In genomic region chr10:54094321-54094720, GRCh38 we compare ENCODE assay signal across 26 cellular contexts.
"Had no signal": no experiment of that assay in that cellular context is flagged by ENCODE, and none has a peak within 500 bp of the region (broad histone marks: within the 10 kb centered on the region; RNA-seq: fewer than 3 reads in every experiment).

No MANE protein-coding gene starts in this region.

- H3K9me3 Mint-ChIP-seq: activated CD4-positive, alpha-beta T cell treated with anti-CD3 and anti-CD28 coated beads, Interleukin-2, amount 10 ng/mL, durations not matched to agents 7 days and 5 days; dendritic cell treated with granulocyte-macrophage colony-stimulating factor and Interleukin-4, amounts not matched to agents 40 ng/mL and 50 ng/mL, for 4 days; endodermal cell had no signal

- H3K4me3 ChIP-seq: esophagus muscularis mucosa, left lung, lung, pancreas, psoas muscle, smooth muscle cell, stomach, thyroid gland had no signal

- H3K4me1 Mint-ChIP-seq: activated CD4-positive, alpha-beta memory T cell treated with anti-CD3 and anti-CD28 coated beads, Interleukin-2, amount 10 ng/mL, durations not matched to agents 7 days and 5 days; activated CD4-positive, alpha-beta T cell treated with anti-CD3 and anti-CD28 coated beads, Interleukin-2, amount 10 ng/mL, durations not matched to agents 7 days and 5 days; activated naive CD4-positive, alpha-beta T cell treated with anti-CD3 and anti-CD28 coated beads, Interleukin-2, amount 50 U/mL, for 24 hours; activated naive CD8-positive, alpha-beta T cell treated with anti-CD3 and anti-CD28 coated beads, Interleukin-2, amount 50 U/mL, for 24 hours; naive B cell; stimulated activated naive B cell treated with anti-CD40 and anti-IgM and Interleukin-4, amounts not matched to agents 10 μg/mL and 1 μg/mL and 100 μg/mL, for 72 hours had no signal

- H3K36me3 ChIP-seq: esophagus muscularis mucosa, left lung, pancreas, stomach, thyroid gland had no signal

- H3K36me3 Mint-ChIP-seq: activated naive CD4-positive, alpha-beta T cell treated with anti-CD3 and anti-CD28 coated beads, Interleukin-2, amount 50 U/mL, for 24 hours; naive B cell; stimulated activated naive B cell treated with anti-CD40 and anti-IgM and Interleukin-4, amounts not matched to agents 10 μg/mL and 1 μg/mL and 100 μg/mL, for 72 hours had no signal

- H3K27ac Mint-ChIP-seq: activated CD4-positive, alpha-beta memory T cell treated with anti-CD3 and anti-CD28 coated beads, Interleukin-2, amount 10 ng/mL, durations not matched to agents 7 days and 5 days; activated CD4-positive, alpha-beta T cell treated with anti-CD3 and anti-CD28 coated beads, Interleukin-2, amount 10 ng/mL, durations not matched to agents 7 days and 5 days; activated naive CD4-positive, alpha-beta T cell treated with anti-CD3 and anti-CD28 coated beads, Interleukin-2, amount 50 U/mL, for 24 hours; activated naive CD8-positive, alpha-beta T cell treated with anti-CD3 and anti-CD28 coated beads, Interleukin-2, amount 50 U/mL, for 24 hours; activated T-helper 2 cell treated with anti-CD3 and anti-CD28 coated beads, Interferon-gamma antibody, Interleukin-2, Interleukin-4, amounts not matched to agents 10 μg/mL and 5 μg/mL and 100 μg/mL, durations not matched to agents 14 hours and 24 hours and 36 hours; dendritic cell treated with granulocyte-macrophage colony-stimulating factor and Interleukin-4, amounts not matched to agents 40 ng/mL and 50 ng/mL, for 4 days; endodermal cell; naive B cell; stimulated activated naive B cell treated with anti-CD40 and anti-IgM and Interleukin-4, amounts not matched to agents 10 μg/mL and 1 μg/mL and 100 μg/mL, for 72 hours had no signal

- H3K27ac ChIP-seq: esophagus muscularis mucosa, left lung, pancreas, psoas muscle, stomach, thyroid gland had no signal

- H3K27me3 Mint-ChIP-seq: activated CD4-positive, alpha-beta memory T cell treated with anti-CD3 and anti-CD28 coated beads, Interleukin-2, amount 10 ng/mL, durations not matched to agents 7 days and 5 days; activated CD4-positive, alpha-beta T cell treated with anti-CD3 and anti-CD28 coated beads, Interleukin-2, amount 10 ng/mL, durations not matched to agents 7 days and 5 days; activated naive CD4-positive, alpha-beta T cell treated with anti-CD3 and anti-CD28 coated beads, Interleukin-2, amount 50 U/mL, for 24 hours; activated naive CD8-positive, alpha-beta T cell treated with anti-CD3 and anti-CD28 coated beads, Interleukin-2, amount 50 U/mL, for 24 hours; dendritic cell treated with granulocyte-macrophage colony-stimulating factor and Interleukin-4, amounts not matched to agents 40 ng/mL and 50 ng/mL, for 4 days; naive B cell; stimulated activated naive B cell treated with anti-CD40 and anti-IgM and Interleukin-4, amounts not matched to agents 10 μg/mL and 1 μg/mL and 100 μg/mL, for 72 hours had no signal

- H3K4me3 Mint-ChIP-seq: activated CD4-positive, alpha-beta memory T cell treated with anti-CD3 and anti-CD28 coated beads, Interleukin-2, amount 10 ng/mL, durations not matched to agents 7 days and 5 days; activated CD4-positive, alpha-beta T cell treated with anti-CD3 and anti-CD28 coated beads, Interleukin-2, amount 10 ng/mL, durations not matched to agents 7 days and 5 days; activated naive CD4-positive, alpha-beta T cell treated with anti-CD3 and anti-CD28 coated beads, Interleukin-2, amount 50 U/mL, for 24 hours; activated naive CD8-positive, alpha-beta T cell treated with anti-CD3 and anti-CD28 coated beads, Interleukin-2, amount 50 U/mL, for 24 hours; activated T-cell treated with anti-CD3 and anti-CD28 coated beads, Interleukin-2, amount 50 U/mL, for 4 hours; dendritic cell treated with granulocyte-macrophage colony-stimulating factor and Interleukin-4, amounts not matched to agents 40 ng/mL and 50 ng/mL, for 4 days; endodermal cell; naive B cell; stimulated activated naive B cell treated with anti-CD40 and anti-IgM and Interleukin-4, amounts not matched to agents 10 μg/mL and 1 μg/mL and 100 μg/mL, for 72 hours had no signal

- H3K9me3 ChIP-seq: esophagus muscularis mucosa, left lung, pancreas, psoas muscle, stomach, thyroid gland had no signal

- ATAC-seq: activated naive CD8-positive, alpha-beta T cell treated with anti-CD3 and anti-CD28 coated beads, Interleukin-2, amount 50 U/mL, for 24 hours; activated T-cell treated with anti-CD3 and anti-CD28 coated beads, Interleukin-2, amount 50 U/mL, for 4 hours; left lung; pancreas; psoas muscle; stimulated activated naive B cell treated with anti-CD40 and anti-IgM and Interleukin-4, amounts not matched to agents 10 μg/mL and 1 μg/mL and 100 μg/mL, for 72 hours had no signal

- H3K27me3 ChIP-seq: esophagus muscularis mucosa, left lung, pancreas, stomach, thyroid gland had no signal

- H3K4me1 ChIP-seq: esophagus muscularis mucosa, left lung, pancreas, psoas muscle, stomach had no signal

- DNase-seq: activated CD4-positive, alpha-beta memory T cell treated with anti-CD3 and anti-CD28 coated beads, Interleukin-2, amount 10 ng/mL, durations not matched to agents 7 days and 5 days; activated CD4-positive, alpha-beta T cell treated with anti-CD3 and anti-CD28 coated beads for 1 hour; activated CD4-positive, alpha-beta T cell treated with anti-CD3 and anti-CD28 coated beads, Interleukin-2, amount 10 ng/mL, durations not matched to agents 7 days and 5 days; activated CD8-positive, alpha-beta memory T cell treated with anti-CD3 and anti-CD28 coated beads, Interleukin-2, amount 50 U/mL, for 48 hours; activated naive CD8-positive, alpha-beta T cell treated with anti-CD3 and anti-CD28 coated beads, Interleukin-2, amount 50 U/mL, for 24 hours; activated T-cell treated with anti-CD3 and anti-CD28 coated beads, Interleukin-2, amount 50 U/mL, for 4 hours; amygdala; central memory CD4-positive, alpha-beta T cell; endodermal cell; kidney glomerular epithelial cell; left lung; naive B cell; nucleus accumbens; pancreas; psoas muscle; stimulated activated CD4-positive, alpha-beta T cell treated with anti-CD3 and anti-CD28 coated beads, Interleukin-1b, Interleukin-23, amount 100 ng/mL, for 48 hours; stimulated activated naive B cell treated with anti-CD40 and anti-IgM and Interleukin-4, amounts not matched to agents 10 μg/mL and 1 μg/mL and 100 μg/mL, for 72 hours; stomach; T-helper 2 cell had no signal
